ENCODE assay signal across 1 cellular context in genomic region chr12:57888407-57889157, GRCh38.
TF ChIP-seq lines count a peak whose summit lies in the region.

No MANE protein-coding gene starts in this region.

TF ChIP-seq in H1, 55 proteins besides CTCF, POLR2A, EP300 and RAD21:
- TF ChIP-seq MAX (IDR thresholded peaks at IDR 0.05) (peak; percentile 29; the same call in 1 of the 2 replicates), CBX8 (IDR thresholded peaks at IDR 0.05; ENCODE audit: borderline replicate concordance, low read depth, low read length) (no peak), HDAC2 (IDR thresholded peaks at IDR 0.05; ENCODE audit: borderline replicate concordance in 1 of 2, low read depth in 2 of 2, low read length in 2 of 2) (no peak), CEBPB (IDR thresholded peaks at IDR 0.05; ENCODE audit: low read depth, low read length) (no peak), CTBP2 (IDR thresholded peaks at IDR 0.05; ENCODE audit: borderline replicate concordance, insufficient read depth, insufficient read length, low read length) (no peak), TAF7 (optimal IDR thresholded peaks at IDR 0.05; ENCODE audit: borderline replicate concordance, low read depth, low read length) (no peak), TAF1 (IDR thresholded peaks at IDR 0.05; ENCODE audit: low read depth, low read length) (peak; percentile 57), SIN3A (conservative IDR thresholded peaks at IDR 0.05 in 1 of 2, IDR thresholded peaks at IDR 0.05 in 1 of 2; ENCODE audit: low read depth in 1 of 2, low read length in 2 of 2) (0 out of 4 replicates have a peak, but pooled peaks of 1 of the 2 experiments have one; percentile 23), RBBP5 (IDR thresholded peaks at IDR 0.05; ENCODE audit: borderline replicate concordance, low read depth, low read length) (peak; percentile 60; the same call in 1 of the 2 replicates), YY1 (IDR thresholded peaks at IDR 0.05; ENCODE audit: low read depth, low read length) (peak; percentile 24; the same call in 1 of the 2 replicates), TEAD4 (IDR thresholded peaks at IDR 0.05; ENCODE audit: low read depth, low read length) (no peak), HDAC6 (IDR thresholded peaks at IDR 0.05; ENCODE audit: low read depth, low read length) (no peak), FOSL1 (IDR thresholded peaks at IDR 0.05; ENCODE audit: insufficient read depth, low read depth, low read length) (no peak), PHF8 (conservative IDR thresholded peaks at IDR 0.05; ENCODE audit: low read depth, low read length) (no peak), CBX5 (IDR thresholded peaks at IDR 0.05; ENCODE audit: low read depth, low read length) (no peak)
